In genomic region chr4:165588534-165589310, GRCh38 we compare ENCODE assay signal across 25 cellular contexts.
"Had no signal": no experiment of that assay in that cellular context is flagged by ENCODE, and none has a peak within 500 bp of the region (broad histone marks: within the 10 kb centered on the region; RNA-seq: fewer than 3 reads in every experiment).

No MANE protein-coding gene starts in this region.

- H3K36me3 Mint-ChIP-seq: naive thymus-derived CD8-positive, alpha-beta T cell; stimulated activated memory B cell treated with anti-CD40 and anti-IgM and Interleukin-4, amounts not matched to agents 10 μg/mL and 1 μg/mL and 100 μg/mL, for 72 hours had no signal

- H3K4me1 Mint-ChIP-seq: naive thymus-derived CD8-positive, alpha-beta T cell; stimulated activated memory B cell treated with anti-CD40 and anti-IgM and Interleukin-4, amounts not matched to agents 10 μg/mL and 1 μg/mL and 100 μg/mL, for 72 hours had no signal

- H3K27me3 ChIP-seq: gastrocnemius medialis, ovary, tibial nerve, upper lobe of left lung had no signal

- H3K4me3 ChIP-seq: coronary artery, gastrocnemius medialis, lung, ovary, psoas muscle, thoracic aorta, tibial nerve, upper lobe of left lung had no signal

- DNase-seq: caudate nucleus; effector CD4-positive, alpha-beta T cell; foreskin fibroblast; gastrocnemius medialis; head of caudate nucleus; naive thymus-derived CD8-positive, alpha-beta T cell; occipital lobe; ovary; posterior cingulate gyrus; psoas muscle; retina; stimulated activated CD4-positive, alpha-beta T cell treated with anti-CD3 and anti-CD28 coated beads, Interleukin-4, amount 100 ng/mL, for 4 hours; stimulated activated naive CD8-positive, alpha-beta T cell treated with anti-CD3 and anti-CD28 coated beads, Interleukin-15, Interleukin-2, amounts not matched to agents 100 U/mL and 50 U/mL, for 24 hours; substantia nigra; upper lobe of left lung had no signal

- H3K4me3 Mint-ChIP-seq: naive thymus-derived CD8-positive, alpha-beta T cell; stimulated activated memory B cell treated with anti-CD40 and anti-IgM and Interleukin-4, amounts not matched to agents 10 μg/mL and 1 μg/mL and 100 μg/mL, for 72 hours had no signal

- H3K36me3 ChIP-seq: gastrocnemius medialis, ovary, thoracic aorta, tibial nerve, upper lobe of left lung had no signal

- ATAC-seq: esophagus mucosa; gastrocnemius medialis; naive thymus-derived CD8-positive, alpha-beta T cell; psoas muscle; sciatic nerve; stimulated activated memory B cell treated with anti-CD40 and anti-IgM and Interleukin-4, amounts not matched to agents 10 μg/mL and 1 μg/mL and 100 μg/mL, for 72 hours; stimulated activated naive CD8-positive, alpha-beta T cell treated with anti-CD3 and anti-CD28 coated beads, Interleukin-15, Interleukin-2, amounts not matched to agents 100 U/mL and 50 U/mL, for 24 hours had no signal

- H3K27ac Mint-ChIP-seq: stimulated activated memory B cell treated with anti-CD40 and anti-IgM and Interleukin-4, amounts not matched to agents 10 μg/mL and 1 μg/mL and 100 μg/mL, for 72 hours had no signal

- H3K27ac ChIP-seq: coronary artery, epithelial cell of prostate, gastrocnemius medialis, ovary, psoas muscle, thoracic aorta, tibial nerve, upper lobe of left lung had no signal

- H3K9me3 ChIP-seq: gastrocnemius medialis, ovary, psoas muscle, thoracic aorta, upper lobe of left lung had no signal

- H3K27me3 Mint-ChIP-seq: stimulated activated memory B cell treated with anti-CD40 and anti-IgM and Interleukin-4, amounts not matched to agents 10 μg/mL and 1 μg/mL and 100 μg/mL, for 72 hours had no signal

- H3K9me3 Mint-ChIP-seq: stimulated activated memory B cell treated with anti-CD40 and anti-IgM and Interleukin-4, amounts not matched to agents 10 μg/mL and 1 μg/mL and 100 μg/mL, for 72 hours had no signal

- H3K4me1 ChIP-seq: gastrocnemius medialis, psoas muscle, upper lobe of left lung had no signal

- FAIRE-seq: keratinocyte, urothelium cell line had no signal
